ENCODE assay signal across 13 cellular contexts in genomic region chr12:15152456-15152855, GRCh38.
A peak's percentile ranks its signal among the peaks of the same experiment; 100 is the strongest.
DNase-seq lines count a peak whose midpoint lies in the region; ATAC-seq, FAIRE-seq and TF ChIP-seq lines count a peak whose summit lies in the region.
"Had no signal": no experiment of that assay in that cellular context is flagged by ENCODE, and none has a peak within 500 bp of the region (broad histone marks: within the 10 kb centered on the region; RNA-seq: fewer than 3 reads in every experiment).

No MANE protein-coding gene starts in this region.

- H3K27ac ChIP-seq in kidney (ENCODE audit: low read depth in 2 of 2, low read length in 2 of 2) (peak overlapping the region; percentile 63 to 68), stomach smooth muscle (ENCODE audit: low read length) (peak overlapping the region; percentile 32)

- H3K9me3 ChIP-seq in kidney (ENCODE audit: control insufficient read depth in 1 of 2, low read length in 2 of 2) (no peaks in the 10 kb centered on the region), stomach smooth muscle (ENCODE audit: control insufficient read depth in 2 of 2, low read length in 2 of 2) (no peaks in the 10 kb centered on the region), HAP-1 (no peaks in the 10 kb centered on the region)

- H3K4me1 ChIP-seq in kidney (ENCODE audit: control insufficient read depth in 1 of 2, insufficient read depth in 1 of 2, low read depth in 1 of 2, low read length in 2 of 2) (peaks cover 16 to 21% of the 10 kb centered on the region in 2 donors), stomach smooth muscle (ENCODE audit: control insufficient read depth, insufficient read depth, low read length) (peaks cover 33% of the 10 kb centered on the region), HAP-1 (no peaks in the 10 kb centered on the region)

- in situ Hi-C loops in HAP-1 (cut with MboI; ENCODE audit: low sequenced_read_pairs) = no loop called here

- TF ChIP-seq CTCF in HFF-Myc (IDR thresholded peaks at IDR 0.05; ENCODE audit: low read depth, low read length, missing control alignments) = peak; percentile 19
- peak; percentile 40 for TF ChIP-seq CTCF in cardiac fibroblast (IDR thresholded peaks at IDR 0.05; ENCODE audit: low read depth, low read length)
- TF ChIP-seq CTCF in kidney (IDR thresholded peaks at IDR 0.05; ENCODE audit: borderline replicate concordance, extremely low read depth, insufficient read depth) = peak; percentile 24

- DNase-seq in HFF-Myc (ENCODE audit: extremely low read depth, low read depth) (no peak), cardiac fibroblast (ENCODE audit: low read depth in 2 of 2) (peak; percentile 44 to 46), kidney (no peak), HAP-1 (ENCODE audit: low spot score in 2 of 2) (no peak)
- DNase-seq: head of caudate nucleus, NCI-H1417 treated with DMSO at 0.1 percent for 48 hours, nephron progenitor cell, SHP77 had no signal

- ATAC-seq in HG02623 (IDR thresholded peaks at IDR 0.05; ENCODE audit: unreplicated experiment) (no peak), GM18870 (IDR thresholded peaks at IDR 0.05; ENCODE audit: unreplicated experiment) (no peak), HG03469 (IDR thresholded peaks at IDR 0.05; ENCODE audit: unreplicated experiment) (no peak)

- intact Hi-C loops in kidney (cut with DNase I) = loop anchor here (5.0 kb wide), 1 partner anchor 70 kb away; the partner anchor contains the start of gene RERG

- no peak for FAIRE-seq in kidney (lab: Jason Lieb, UNC)
- FAIRE-seq: H1 had no signal

- H3K9ac ChIP-seq in kidney (ENCODE audit: low read length in 2 of 2) = peak overlapping the region in 1 of 2 donors; percentile 46
- no peak overlapping the region for H3K9ac ChIP-seq in stomach smooth muscle (ENCODE audit: low read length in 2 of 2)

- H3K27me3 ChIP-seq in stomach smooth muscle (ENCODE audit: control insufficient read depth in 1 of 2, insufficient read depth in 2 of 2, low read length in 2 of 2) (no peaks in the 10 kb centered on the region), HAP-1 (ENCODE audit: low read depth) (peaks cover 30% of the 10 kb centered on the region)

- H3K36me3 ChIP-seq in kidney (ENCODE audit: control insufficient read depth in 1 of 2, insufficient read depth in 2 of 2, low read length in 2 of 2) = no peaks in the 10 kb centered on the region
- H3K36me3 ChIP-seq in stomach smooth muscle (ENCODE audit: control insufficient read depth in 2 of 2, insufficient read depth in 2 of 2, low read length in 2 of 2) = no peaks in the 10 kb centered on the region
- H3K36me3 ChIP-seq in HAP-1 (replicated peaks) = no peaks in the 10 kb centered on the region

- no peak overlapping the region for H3K4me3 ChIP-seq in HFF-Myc (replicated peaks; ENCODE audit: low read depth, low read length)
- H3K4me3 ChIP-seq in cardiac fibroblast (replicated peaks in 1 of 2; ENCODE audit: low read depth in 2 of 2, low read length in 2 of 2) = no peak overlapping the region
- no peak overlapping the region for H3K4me3 ChIP-seq in kidney (ENCODE audit: low read length in 2 of 2)
- no peak overlapping the region for H3K4me3 ChIP-seq in stomach smooth muscle (ENCODE audit: low read length in 2 of 2)
- no peak overlapping the region for H3K4me3 ChIP-seq in HAP-1

Comparison
In these comparisons a context has a peak if more than half of its experiments do, and no peak if none do; other contexts are left out.
1. DNase-seq: peak in cardiac fibroblast (2 of 2); none in HFF-Myc (single experiment), kidney (single experiment) and HAP-1 (0 of 2).
2. Peak in every context shown above with its lines, with median percentiles within 50 percentile points of each other: CTCF ChIP-seq.